ENCODE assay signal across 8 cellular contexts in genomic region chr10:125158528-125159485, GRCh38. TPM values are rescaled to one million over a fixed set of nuclear protein-coding genes. Genes with fewer than 3 reads are reported as not detected.
DNase-seq lines count a peak whose midpoint lies in the region; ATAC-seq and TF ChIP-seq lines count a peak whose summit lies in the region.

No MANE protein-coding gene starts in this region.

- H3K27me3 Mint-ChIP-seq in endodermal cell (ENCODE audit: insufficient read depth) = peaks cover 4% of the 10 kb centered on the region

- H3K9me3 Mint-ChIP-seq in endodermal cell = no peaks in the 10 kb centered on the region

- H4K20me1 ChIP-seq in SK-N-SH (ENCODE audit: insufficient read depth) = peaks cover 41% of the 10 kb centered on the region

- intact Hi-C loops in thyroid gland (cut with DNase I) = loop anchor here (10.0 kb wide), 1 partner anchor 74 kb away; no protein-coding TSS in a partner anchor

- peak; percentile 80 for DNase-seq in Ammon's horn (ENCODE audit: low spot score)
- peak; percentile 81 for DNase-seq in SK-N-SH
- peak; percentile 48 for DNase-seq in endodermal cell
- DNase-seq in mesenchymal stem cell = peak; percentile 78
- peak; percentile 54 to 55 for DNase-seq in thyroid gland
- no peak for DNase-seq in SHP77 treated with DMSO at 0.1 percent for 48 hours (lab: John Stamatoyannopoulos, UW)

- peak overlapping the region; percentile 94 for H2BK5ac ChIP-seq in mesenchymal stem cell (ENCODE audit: low read depth, low read length, poor library complexity, severe bottlenecking)

- peak overlapping the region; percentile 75 for H3K4me2 ChIP-seq in SK-N-SH
- peak overlapping the region; percentile 81 for H3K4me2 ChIP-seq in mesenchymal stem cell (ENCODE audit: low read length, poor library complexity, severe bottlenecking)

- ATAC-seq in GM18868 (IDR thresholded peaks at IDR 0.05; ENCODE audit: unreplicated experiment) (peak; percentile 36), HG03460 (IDR thresholded peaks at IDR 0.05; ENCODE audit: unreplicated experiment) (no peak)

- peak overlapping the region; percentile 56 for H3K27ac Mint-ChIP-seq in endodermal cell

- H3K4me3 ChIP-seq in SK-N-SH (ENCODE audit: low read depth in 2 of 2, low read length in 1 of 2) (peak overlapping the region; percentile 73 to 81), endodermal cell (ENCODE audit: low read length) (peak overlapping the region; percentile 92), mesenchymal stem cell (ENCODE audit: insufficient read depth in 1 of 2, low read depth in 1 of 2, low read length in 2 of 2) (peak overlapping the region; percentile 85 to 89), thyroid gland (replicated peaks in 1 of 3) (peak overlapping the region; percentile 32 to 72 (median 39))

- peak overlapping the region; percentile 81 to 92 for H3K4ac ChIP-seq in mesenchymal stem cell (ENCODE audit: low read depth in 1 of 2, low read length in 2 of 2)

- POLR2A ChIA-PET in SK-N-SH (lab: Yijun Ruan, JAX) = no interaction called here

- H3K14ac ChIP-seq in mesenchymal stem cell (ENCODE audit: low read length in 2 of 2) = peak overlapping the region; percentile 86 to 95

- WGBS in SK-N-SH (ENCODE audit: low lambda C conversion rate) = 0% methylated on average over 42 of the region's 117 CpGs
- WGBS in endodermal cell (ENCODE audit: insufficient coverage in 1 of 2, insufficient read length in 1 of 2), 2 experiments = 0 to 1% methylated on average over 31 to 106 of the region's 117 CpGs
- under 1% methylated on average over 34 of the region's 117 CpGs for WGBS in mesenchymal stem cell
- WGBS in thyroid gland, 2 donors = 0 to 2% methylated on average over 34 to 36 of the region's 117 CpGs

- peak overlapping the region; percentile 94 for H2BK15ac ChIP-seq in mesenchymal stem cell (ENCODE audit: low read depth, poor library complexity, severe bottlenecking)

- no peaks in the 10 kb centered on the region for H3K79me1 ChIP-seq in mesenchymal stem cell (replicated peaks; ENCODE audit: low read length, poor library complexity, severe bottlenecking)

- H2AFZ ChIP-seq in SK-N-SH (ENCODE audit: low read depth) = no peak overlapping the region
- H2AFZ ChIP-seq in mesenchymal stem cell (ENCODE audit: low read depth, low read length) = no peak overlapping the region

- peak overlapping the region; percentile 69 for H4K8ac ChIP-seq in mesenchymal stem cell (ENCODE audit: low read length)

- CTCF ChIA-PET in SK-N-SH (lab: Yijun Ruan, JAX) = interaction anchor here (0.8 to 1.5 kb wide), 2 partner anchors 13 to 150 kb away, joined by 3 read pairs; no protein-coding TSS in a partner anchor

- H3K9ac ChIP-seq in SK-N-SH (peak overlapping the region; percentile 82), endodermal cell (ENCODE audit: extremely low read depth, low read length, poor library complexity, severe bottlenecking) (peak overlapping the region; percentile 64), mesenchymal stem cell (ENCODE audit: low read length) (peak overlapping the region; percentile 93)

- no peak overlapping the region for H2AK5ac ChIP-seq in mesenchymal stem cell (ENCODE audit: low read length, severe bottlenecking)

- TF ChIP-seq EP300 in SK-N-SH (IDR thresholded peaks at IDR 0.05; ENCODE audit: borderline replicate concordance in 1 of 2, low read depth in 1 of 2, low read length in 1 of 2) = no peak

- no peaks in the 10 kb centered on the region for H3K9me2 ChIP-seq in SK-N-SH

- peak overlapping the region; percentile 99 for H2BK120ac ChIP-seq in mesenchymal stem cell (ENCODE audit: low read depth, low read length)

- peaks cover 4 to 5% of the 10 kb centered on the region in 2 experiments for H3K36me3 ChIP-seq in SK-N-SH (replicated peaks in 1 of 2; ENCODE audit: control insufficient read depth in 1 of 2, insufficient read depth in 2 of 2, low read length in 1 of 2)
- H3K36me3 ChIP-seq in endodermal cell (ENCODE audit: control insufficient read depth, insufficient read depth, low read length) = no peaks in the 10 kb centered on the region
- H3K36me3 ChIP-seq in mesenchymal stem cell (ENCODE audit: control insufficient read depth in 1 of 2, insufficient read depth in 2 of 2, low read depth in 1 of 2, low read length in 2 of 2) = no peaks in the 10 kb centered on the region
- no peaks in the 10 kb centered on the region for H3K36me3 ChIP-seq in thyroid gland

- no peaks in the 10 kb centered on the region for H3K9me3 ChIP-seq in SK-N-SH
- no peaks in the 10 kb centered on the region for H3K9me3 ChIP-seq in endodermal cell (ENCODE audit: control insufficient read depth, low read length)
- H3K9me3 ChIP-seq in mesenchymal stem cell (ENCODE audit: control insufficient read depth, low read length) = no peaks in the 10 kb centered on the region
- no peaks in the 10 kb centered on the region for H3K9me3 ChIP-seq in thyroid gland

- TF ChIP-seq POLR2A in thyroid gland (IDR thresholded peaks at IDR 0.05) = peak; percentile 45 to 71

- H2BK12ac ChIP-seq in mesenchymal stem cell (ENCODE audit: low read length in 2 of 2) = no peak overlapping the region

- H4K91ac ChIP-seq in mesenchymal stem cell (ENCODE audit: low read length) = peak overlapping the region; percentile 90

- H3K23ac ChIP-seq in mesenchymal stem cell (ENCODE audit: low read length in 2 of 2) = peak overlapping the region in 1 of 2 experiments; percentile 49

- TF ChIP-seq CTCF in SK-N-SH (IDR thresholded peaks at IDR 0.05) (no peak), endodermal cell (conservative IDR thresholded peaks at IDR 0.05) (no peak), thyroid gland (IDR thresholded peaks at IDR 0.05) (no peak)

- H3K27ac ChIP-seq in SK-N-SH (ENCODE audit: low read depth in 2 of 2, low read length in 1 of 2) (peak overlapping the region; percentile 77 to 98), endodermal cell (ENCODE audit: low read depth, low read length) (peak overlapping the region; percentile 56), mesenchymal stem cell (ENCODE audit: low read length, poor library complexity, severe bottlenecking) (peak overlapping the region; percentile 71), thyroid gland (peak overlapping the region; percentile 95 to 99 (median 98))

- peaks cover 21% of the 10 kb centered on the region for H3F3A ChIP-seq in SK-N-SH (replicated peaks; ENCODE audit: insufficient read depth)

- H3K18ac ChIP-seq in mesenchymal stem cell (ENCODE audit: low read depth in 1 of 2, low read length in 2 of 2) = peak overlapping the region; percentile 89 to 96

- no peak for TF ChIP-seq RAD21 in SK-N-SH (IDR thresholded peaks at IDR 0.05; ENCODE audit: low read length)

- peak overlapping the region; percentile 79 for H3K4me3 Mint-ChIP-seq in endodermal cell

- H3K4me1 ChIP-seq in SK-N-SH (ENCODE audit: control insufficient read depth in 1 of 2, insufficient read depth in 2 of 2, low read depth in 1 of 2, low read length in 1 of 2) (peaks cover 38 to 41% of the 10 kb centered on the region in 2 experiments), endodermal cell (ENCODE audit: control insufficient read depth, insufficient read depth, low read length) (peaks cover 19% of the 10 kb centered on the region), mesenchymal stem cell (ENCODE audit: control insufficient read depth, insufficient read depth, low read depth, low read length) (peaks cover 17% of the 10 kb centered on the region), thyroid gland (peaks cover 43 to 48% of the 10 kb centered on the region in 2 donors)

- no peaks in the 10 kb centered on the region for H3K36me3 Mint-ChIP-seq in endodermal cell (ENCODE audit: low read depth)

- H3K27me3 ChIP-seq in SK-N-SH (ENCODE audit: insufficient read depth) (no peaks in the 10 kb centered on the region), endodermal cell (ENCODE audit: control insufficient read depth, insufficient read depth, low read length, poor library complexity, severe bottlenecking) (peaks cover 3% of the 10 kb centered on the region), mesenchymal stem cell (ENCODE audit: control insufficient read depth in 1 of 2, insufficient read depth in 1 of 2, low read length in 2 of 2) (no peaks in the 10 kb centered on the region), thyroid gland (no peaks in the 10 kb centered on the region)

- H3K79me2 ChIP-seq in SK-N-SH (ENCODE audit: insufficient read depth) = peaks cover 58% of the 10 kb centered on the region

- H3K4me1 Mint-ChIP-seq in endodermal cell = peaks cover 43% of the 10 kb centered on the region

TF ChIP-seq in SK-N-SH, 30 proteins besides CTCF, POLR2A, EP300 and RAD21 (continues in another document):
- peak; percentile 68 for TF ChIP-seq MXI1 (IDR thresholded peaks at IDR 0.05; ENCODE audit: low read depth, low read length)
- TF ChIP-seq ZBTB33 (IDR thresholded peaks at IDR 0.05; ENCODE audit: borderline replicate concordance, low read depth) = no peak
- peak; percentile 24; the same call in 1 of the 2 replicates for TF ChIP-seq RCOR1 (IDR thresholded peaks at IDR 0.05; ENCODE audit: low read length)
- no peak for TF ChIP-seq EZH2phosphoT487 (IDR thresholded peaks at IDR 0.05; ENCODE audit: borderline replicate concordance, low read depth)

RNA-seq across cellular contexts. Expression of gene CTBP2, which starts 1.6 kb away (rescaled TPM):
- 51.5 and 69.7 TPM in 2 replicates for polyA plus RNA-seq in SK-N-SH (2012; rRNA removed)
- polyA plus RNA-seq in SK-N-SH (2012; cell fraction: cytosol; rRNA removed) = 41.0 and 63.0 TPM in 2 replicates
- polyA plus RNA-seq in SK-N-SH (2012; cell fraction: nucleus; rRNA removed) = 128 and 129 TPM in 2 replicates
- total RNA-seq in endodermal cell (100 to 1,000 TPM in 1 of 2 donors, 10 to 100 TPM in 1; 75.3 to 109 TPM), thyroid gland (100 to 1,000 TPM in 3 of 4 donors, 10 to 100 TPM in 1; 92.4 to 136 (median 125) TPM)
- 119 TPM for polyA plus RNA-seq in endodermal cell (2013, experiment 1 of 2)
- polyA plus RNA-seq in endodermal cell (2013, experiment 2 of 2) = 108 TPM
- polyA plus RNA-seq in mesenchymal stem cell (2013, experiment 1 of 2) = 58.2 TPM
- 55.7 TPM for polyA plus RNA-seq in mesenchymal stem cell (2013, experiment 2 of 2)

Comparison
In these comparisons a context has a peak if more than half of its experiments do, and no peak if none do; other contexts are left out.
1. H3K4me3 ChIP-seq: peak in every context shown above with its lines; median percentile 92 in endodermal cell; 87 in mesenchymal stem cell; 77 in SK-N-SH; 39 in thyroid gland.